ENCODE assay signal across 26 cellular contexts in genomic region chr3:16081661-16082060, GRCh38.
"Had no signal": no experiment of that assay in that cellular context is flagged by ENCODE, and none has a peak within 500 bp of the region (broad histone marks: within the 10 kb centered on the region; RNA-seq: fewer than 3 reads in every experiment).

No MANE protein-coding gene starts in this region.

- H3K4me1 ChIP-seq: colonic mucosa had no signal

- H3K4me3 ChIP-seq: colonic mucosa, esophagus squamous epithelium, gastroesophageal sphincter, heart left ventricle, hepatocyte, left lung, lower lobe of right lung, mucosa of descending colon had no signal

- FAIRE-seq: endometrium, frontal cortex, kidney had no signal

- H3K27ac ChIP-seq: colonic mucosa, epithelial cell of prostate, esophagus squamous epithelium, gastroesophageal sphincter, heart left ventricle, hepatocyte, left lung, lower lobe of right lung had no signal

- H3K79me2 ChIP-seq: hepatocyte had no signal

- H3K36me3 ChIP-seq: colonic mucosa, esophagus squamous epithelium, gastroesophageal sphincter, heart left ventricle, left lung, lower lobe of right lung had no signal

- H3K27me3 ChIP-seq: colonic mucosa, esophagus squamous epithelium, gastroesophageal sphincter, heart left ventricle, hepatocyte, left lung had no signal

- DNase-seq: colonic mucosa; cortex of kidney; effector CD8-positive, alpha-beta T cell; effector memory CD8-positive, alpha-beta T cell; endodermal cell; erythroblast; esophagus squamous epithelium; foreskin fibroblast; heart left ventricle; hypothalamus; immature natural killer cell; islet precursor cell; kidney; kidney glomerular epithelial cell; left lung; left ventricle myocardium superior; lower lobe of right lung; mesenchymal stem cell; mucosa of descending colon; naive B cell had no signal

- H3K9me3 ChIP-seq: colonic mucosa had no signal

- H3K4me2 ChIP-seq: hepatocyte had no signal

- ATAC-seq: effector memory CD8-positive, alpha-beta T cell; esophagus mucosa; gastroesophageal sphincter; heart left ventricle; left lung; left ventricle myocardium superior; lower lobe of right lung; mucosa of descending colon had no signal

- H2AFZ ChIP-seq: hepatocyte had no signal
